ENCODE assay signal across 8 cellular contexts in the genomic region with DNA sequence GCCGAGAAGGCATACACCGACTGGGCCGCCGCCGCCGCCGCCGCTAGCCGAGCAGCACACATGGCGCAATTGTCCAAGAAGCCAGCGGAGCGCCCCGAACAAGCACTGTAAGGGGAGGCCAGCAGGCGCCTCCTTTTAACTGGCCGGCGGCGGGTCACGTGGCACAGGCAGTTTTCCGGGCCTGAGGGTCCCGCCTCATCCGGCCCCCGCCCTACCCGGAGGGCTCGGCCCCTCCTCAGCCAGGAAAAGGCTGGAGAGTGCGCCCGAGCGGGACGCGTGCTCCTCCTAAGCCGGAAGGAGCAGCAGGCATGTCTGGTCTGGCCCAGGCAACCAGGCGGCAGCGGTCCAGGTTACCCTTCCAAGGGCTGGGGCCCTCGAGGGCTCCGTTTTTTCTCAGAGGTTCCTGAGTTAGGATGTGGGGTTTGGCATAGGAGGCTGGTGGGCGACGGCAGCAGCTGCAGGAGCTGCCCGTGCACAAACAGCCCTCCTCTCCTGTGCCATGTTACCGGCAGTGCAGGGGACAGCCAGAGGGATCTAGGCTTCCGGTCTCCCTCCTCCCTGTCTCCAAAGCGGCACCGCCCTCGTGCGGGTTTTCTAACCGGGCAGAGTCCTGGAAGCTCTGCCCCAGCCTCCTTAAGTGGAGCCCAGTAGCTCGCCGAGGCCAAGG. TPM values are rescaled to one million over a fixed set of nuclear protein-coding genes. Genes with fewer than 3 reads are reported as not detected.
DNase-seq lines count a peak whose midpoint lies in the region; ATAC-seq, FAIRE-seq and TF ChIP-seq lines count a peak whose summit lies in the region.

A gene (minus strand): TSS at position 137 of the 667 bp plus-strand sequence. CDS start 75 bp downstream, at position 62.

- no peaks in the 10 kb centered on the region for H3K27me3 Mint-ChIP-seq in T-helper 1 cell treated with Interleukin-12 subunit alpha and Interleukin-12 subunit beta and Interleukin-4 antibody, amounts not matched to agents 30 μg/mL and 1 μg/mL, for 36 hours (ENCODE audit: low read depth)

- no peak for TF ChIP-seq CTCF in upper lobe of right lung (IDR thresholded peaks at IDR 0.05)

- H3K4me1 ChIP-seq in upper lobe of right lung = peaks cover 35% of the 10 kb centered on the region

- TF ChIP-seq POLR2A in GM12891 (IDR thresholded peaks at IDR 0.05; ENCODE audit: low read depth, low read length) = peak; percentile 92

- peak within 1 kb of the TSS; percentile 96 for H3K27ac ChIP-seq in upper lobe of right lung

- H3K9me3 ChIP-seq in upper lobe of right lung = no peaks in the 10 kb centered on the region

- peak within 1 kb of the TSS; percentile 91 for H3K27ac Mint-ChIP-seq in T-helper 1 cell treated with Interleukin-12 subunit alpha and Interleukin-12 subunit beta and Interleukin-4 antibody, amounts not matched to agents 30 μg/mL and 1 μg/mL, for 36 hours

- peaks cover 41% of the 10 kb centered on the region for H3K36me3 Mint-ChIP-seq in T-helper 1 cell treated with Interleukin-12 subunit alpha and Interleukin-12 subunit beta and Interleukin-4 antibody, amounts not matched to agents 30 μg/mL and 1 μg/mL, for 36 hours (ENCODE audit: low read depth)

- H3K9me3 Mint-ChIP-seq in T-helper 1 cell treated with Interleukin-12 subunit alpha and Interleukin-12 subunit beta and Interleukin-4 antibody, amounts not matched to agents 30 μg/mL and 1 μg/mL, for 36 hours = no peaks in the 10 kb centered on the region

- intact Hi-C loops in left cardiac atrium (cut with DNase I) (loop anchor here in 1 of 2 donors (10.0 kb wide), 1 partner anchor 56 kb away; a partner anchor contains a TSS), posterior vena cava (cut with DNase I) (loop anchor here (10.0 kb wide), 2 partner anchors 46 to 56 kb away; a partner anchor contains a TSS), upper lobe of right lung (cut with DNase I) (no loop called here)

- H3K36me3 ChIP-seq in upper lobe of right lung = peaks cover 66% of the 10 kb centered on the region

- ATAC-seq in HG02763 (IDR thresholded peaks at IDR 0.05; ENCODE audit: unreplicated experiment) (peak; percentile 86), left cardiac atrium (peak; percentile 95 to 97), upper lobe of right lung (peak; percentile 93)

- peak; percentile 91 for FAIRE-seq in GM12891 (lab: Jason Lieb, UNC)

- H3K4me3 Mint-ChIP-seq in T-helper 1 cell treated with Interleukin-12 subunit alpha and Interleukin-12 subunit beta and Interleukin-4 antibody, amounts not matched to agents 30 μg/mL and 1 μg/mL, for 36 hours = peak within 1 kb of the TSS; percentile 97

- no peaks in the 10 kb centered on the region for H3K27me3 ChIP-seq in upper lobe of right lung

- H3K4me1 Mint-ChIP-seq in T-helper 1 cell treated with Interleukin-12 subunit alpha and Interleukin-12 subunit beta and Interleukin-4 antibody, amounts not matched to agents 30 μg/mL and 1 μg/mL, for 36 hours (ENCODE audit: low read depth) = peaks cover 30% of the 10 kb centered on the region

- H3K4me3 ChIP-seq in upper lobe of right lung = peak within 1 kb of the TSS; percentile 85

- peak; percentile 83 for DNase-seq in GM12891 (ENCODE audit: insufficient read length, low spot score)
- DNase-seq in NCI-H146 (lab: John Stamatoyannopoulos, UW) = peak; percentile 94
- peak; percentile 63 for DNase-seq in amniotic stem cell (lab: John Stamatoyannopoulos, UW)
- peak; percentile 98 for DNase-seq in left cardiac atrium
- DNase-seq in posterior vena cava (ENCODE audit: low spot score) = peak; percentile 99
- DNase-seq in upper lobe of right lung = peak; percentile 98

TF ChIP-seq in GM12891, 5 proteins besides CTCF, POLR2A, EP300 and RAD21:
- TF ChIP-seq SPI1 (IDR thresholded peaks at IDR 0.05; ENCODE audit: low read depth, low read length) (no peak), PAX5 (IDR thresholded peaks at IDR 0.05; ENCODE audit: insufficient read depth, low read length, severe bottlenecking) (peak; percentile 78), POU2F2 (IDR thresholded peaks at IDR 0.05; ENCODE audit: low read depth, low read length) (no peak; the same call in 1 of the 2 replicates), POLR2AphosphoS5 (IDR thresholded peaks at IDR 0.05; ENCODE audit: low read depth, low read length) (peak; percentile 91), TAF1 (IDR thresholded peaks at IDR 0.05; ENCODE audit: low read depth, low read length) (peak; percentile 70)

RNA-seq across cellular contexts. Expression of the gene that starts here (rescaled TPM):
- 515 TPM for polyA plus RNA-seq in GM12891 (2012; ENCODE audit: low read depth, missing spikeins)
- 100 to 1,000 TPM; 230 to 235 TPM for total RNA-seq in left cardiac atrium
- total RNA-seq in posterior vena cava = 100 to 1,000 TPM; 212 to 242 TPM
- 415 TPM for total RNA-seq in upper lobe of right lung

Comparison
In these comparisons a context has a peak if more than half of its experiments do, and no peak if none do; other contexts are left out.
1. Peak in every context shown above with its lines: DNase-seq, ATAC-seq, H3K4me3 ChIP-seq and H3K27ac ChIP-seq.